Comparison of ENCODE assay signal across 14 cellular contexts in the genomic region with DNA sequence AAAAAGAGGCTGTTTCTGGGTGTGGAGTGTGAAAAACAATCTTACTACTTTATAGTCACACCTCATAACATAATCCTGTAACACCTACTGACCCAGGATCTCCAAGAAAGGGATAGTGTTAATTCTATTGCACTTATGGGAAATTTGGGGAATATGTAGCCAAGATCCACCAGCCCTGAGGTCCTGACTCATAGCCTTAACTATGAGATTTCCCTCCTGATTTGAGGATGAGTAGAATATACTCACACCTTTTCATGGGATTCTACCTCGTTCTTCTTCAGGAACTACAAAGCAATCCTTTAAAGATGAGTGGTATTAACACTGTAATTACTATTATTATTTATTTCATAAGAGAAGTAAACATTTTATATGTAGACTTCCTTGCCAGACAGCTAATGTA.
A peak's percentile ranks its signal among the peaks of the same experiment; 100 is the strongest.
DNase-seq lines count a peak whose midpoint lies in the region; ATAC-seq, FAIRE-seq and TF ChIP-seq lines count a peak whose summit lies in the region.
"Had no signal": no experiment of that assay in that cellular context is flagged by ENCODE, and none has a peak within 500 bp of the region (broad histone marks: within the 10 kb centered on the region; RNA-seq: fewer than 3 reads in every experiment).

No MANE protein-coding gene starts in this region.

- intact Hi-C loops in stomach (cut with DNase I; ENCODE audit: low total_unique reads) = no loop called here

- no peaks in the 10 kb centered on the region for H3K36me3 ChIP-seq in RWPE2 (ENCODE audit: low read depth)
- H3K36me3 ChIP-seq in stomach = no peaks in the 10 kb centered on the region

- ATAC-seq in RWPE2 (ENCODE audit: low read depth) = peak; percentile 11; the same call in 1 of the 3 replicates
- ATAC-seq: A549; CD8-positive, alpha-beta T cell had no signal

- WGBS in stomach, 5 donors = 53 to 58% (median 55%) methylated on average over 1 of the region's 1 CpG

- H3K9me3 ChIP-seq in RWPE2 (ENCODE audit: severe bottlenecking) (no peaks in the 10 kb centered on the region), stomach (no peaks in the 10 kb centered on the region)
- H3K9me3 ChIP-seq: A549 had no signal

- TF ChIP-seq CTCF in RWPE2 (IDR thresholded peaks at IDR 0.05; ENCODE audit: poor library complexity, severe bottlenecking) = no peak
- no peak for TF ChIP-seq CTCF in epithelial cell of esophagus (IDR thresholded peaks at IDR 0.05; ENCODE audit: insufficient read depth, low read depth, low read length, missing control alignments)
- TF ChIP-seq CTCF in stomach (IDR thresholded peaks at IDR 0.05) = no peak

- DNase-seq in H54 (ENCODE audit: insufficient read length, low spot score) (no peak), RWPE2 (ENCODE audit: low spot score) (no peak), epithelial cell of esophagus (ENCODE audit: low read depth) (peak; percentile 54), stomach (no peak), NAMALWA (ENCODE audit: low spot score) (no peak), NCI-H345 treated with DMSO at 0.1 percent for 48 hours (lab: John Stamatoyannopoulos, UW; ENCODE audit: unreplicated experiment) (no peak), dermis blood vessel endothelial cell (no peak)
- DNase-seq: CD8-positive, alpha-beta T cell; COR-L47; DND-41; GF-D8; H7 had no signal

- peaks cover 36% of the 10 kb centered on the region for H3K4me1 ChIP-seq in RWPE2 (ENCODE audit: insufficient read depth, poor library complexity, severe bottlenecking)
- peaks cover 0 to 56% (median 33%) of the 10 kb centered on the region in 4 donors for H3K4me1 ChIP-seq in stomach
- H3K4me1 ChIP-seq: A549 had no signal

- H3K4me3 ChIP-seq in RWPE2 (ENCODE audit: severe bottlenecking) = no peak overlapping the region
- H3K4me3 ChIP-seq in epithelial cell of esophagus (ENCODE audit: low read length) = no peak overlapping the region
- H3K4me3 ChIP-seq in stomach = no peak overlapping the region
- H3K4me3 ChIP-seq: A549 had no signal

- H3K27me3 ChIP-seq in RWPE2 (ENCODE audit: insufficient read depth, poor library complexity, severe bottlenecking) (no peaks in the 10 kb centered on the region), stomach (no peaks in the 10 kb centered on the region)

- no peak for TF ChIP-seq EP300 in stomach (IDR thresholded peaks at IDR 0.05)

- peak; percentile 11 for FAIRE-seq in H54 (lab: Jason Lieb, UNC)
- FAIRE-seq: A549, GM19239 had no signal

- H3K27ac ChIP-seq in RWPE2 (ENCODE audit: poor library complexity, severe bottlenecking) = peak overlapping the region; percentile 61
- H3K27ac ChIP-seq in stomach = peak overlapping the region in 4 of 5 donors; percentile 69 to 83 (median 79)
- H3K27ac ChIP-seq: A549 had no signal

- TF ChIP-seq POLR2A in H54 (IDR thresholded peaks at IDR 0.05; ENCODE audit: low read depth, low read length) (no peak), stomach (IDR thresholded peaks at IDR 0.05) (no peak)
